Comparison of ENCODE assay signal across 32 cellular contexts in the genomic region with DNA sequence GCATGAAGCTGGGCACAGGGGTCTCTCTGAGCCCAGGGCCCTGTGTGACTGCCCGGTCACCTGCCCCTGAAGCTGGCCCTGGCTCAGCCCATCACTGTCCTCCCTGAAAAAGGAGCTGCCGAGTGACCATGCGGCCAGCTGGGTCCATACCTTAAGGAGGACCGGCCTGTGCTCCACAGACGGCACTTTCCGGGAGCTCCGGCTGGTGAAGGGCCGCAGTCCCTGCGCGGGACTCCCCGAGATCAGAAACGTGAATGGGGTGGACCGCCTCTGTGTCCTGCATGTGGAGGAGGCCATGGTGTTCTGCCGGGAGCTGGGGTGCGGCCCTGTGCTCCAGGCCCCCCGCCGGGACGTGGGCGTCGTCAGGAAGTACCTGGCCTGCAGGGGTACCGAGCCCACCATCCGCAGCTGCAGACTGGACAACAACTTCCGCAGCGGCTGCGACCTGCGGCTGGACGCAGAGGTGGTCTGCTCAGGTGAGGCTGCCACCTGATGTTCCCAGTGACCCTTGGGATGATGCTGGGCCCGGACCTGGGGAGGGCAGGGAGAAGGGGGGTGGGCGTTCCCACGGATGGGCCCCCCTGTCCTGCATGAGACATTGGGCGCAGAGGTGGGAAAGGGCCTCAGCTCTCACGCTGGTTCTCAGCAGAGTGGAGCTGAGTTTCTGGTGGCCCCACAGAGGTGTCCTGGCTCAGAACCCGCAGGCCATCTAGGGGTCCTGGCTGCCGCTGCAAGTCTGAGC. TPM values are rescaled to one million over a fixed set of nuclear protein-coding genes. Genes with fewer than 3 reads are reported as not detected.
DNase-seq lines count a peak whose midpoint lies in the region; ATAC-seq, FAIRE-seq and TF ChIP-seq lines count a peak whose summit lies in the region.
"Had no signal": no experiment of that assay in that cellular context is flagged by ENCODE, and none has a peak within 500 bp of the region (broad histone marks: within the 10 kb centered on the region; RNA-seq: fewer than 3 reads in every experiment).

No MANE protein-coding gene starts in this region.

- no peak overlapping the region for H3K27ac ChIP-seq in K562 (ENCODE audit: extremely low read depth, low read depth, low read length)
- H3K27ac ChIP-seq in stomach = no peak overlapping the region
- H3K27ac ChIP-seq: esophagus squamous epithelium, foreskin keratinocyte, GM23248, heart right ventricle, parathyroid adenoma, SJCRH30, thyroid gland had no signal

- no peaks in the 10 kb centered on the region for H3K27me3 Mint-ChIP-seq in activated naive CD8-positive, alpha-beta T cell treated with anti-CD3 and anti-CD28 coated beads, Interleukin-2, amount 10 ng/mL, durations not matched to agents 7 days and 5 days
- H3K27me3 Mint-ChIP-seq in activated naive CD8-positive, alpha-beta T cell treated with anti-CD3 and anti-CD28 coated beads for 36 hours = no peaks in the 10 kb centered on the region
- H3K27me3 Mint-ChIP-seq: activated CD8-positive, alpha-beta T cell treated with anti-CD3 and anti-CD28 coated beads for 36 hours; central memory CD8-positive, alpha-beta T cell had no signal

- 24% methylated on average over 29 of the region's 34 CpGs for WGBS in K562 (ENCODE audit: insufficient coverage, low coverage, missing lambda C conversion rate)
- 92% methylated on average over 23 to 34 of the region's 34 CpGs for WGBS in lower leg skin, 2 donors
- 88 to 100% (median 90%) methylated on average over 1 to 34 of the region's 34 CpGs for WGBS in stomach, 5 donors

- H3K9ac ChIP-seq in K562 (ENCODE audit: insufficient read depth in 1 of 2, low read depth in 2 of 2, low read length in 2 of 2) = peak overlapping the region in 1 of 2 experiments; percentile 9; a peak in 1 of 4 replicates
- H3K9ac ChIP-seq: GM23248, parathyroid adenoma had no signal

- peak; percentile 17 for DNase-seq in activated naive CD8-positive, alpha-beta T cell treated with anti-CD3 and anti-CD28 coated beads, Interleukin-2, amount 10 ng/mL, durations not matched to agents 7 days and 5 days
- DNase-seq in activated naive CD8-positive, alpha-beta T cell treated with anti-CD3 and anti-CD28 coated beads for 36 hours = no peak
- no peak for DNase-seq in K562 (ENCODE audit: extremely low read depth in 1 of 4, low spot score in 3 of 4)
- DNase-seq in lower leg skin (ENCODE audit: low spot score in 2 of 2) = peak; percentile 7 to 75
- DNase-seq in stomach = peak; percentile 22
- no peak for DNase-seq in GM12892 (ENCODE audit: insufficient read length)
- DNase-seq in SKM-1 (lab: John Stamatoyannopoulos, UW; ENCODE audit: unreplicated experiment) = no peak
- DNase-seq: activated CD8-positive, alpha-beta T cell treated with anti-CD3 and anti-CD28 coated beads for 36 hours; activated gamma-delta T cell; BE2C; DMS 273 treated with DMSO at 0.1 percent for 48 hours; EL; esophagus squamous epithelium; foreskin keratinocyte; GM23248; heart right ventricle; IMR-90; NCI-H446 treated with DMSO at 0.1 percent for 48 hours; NCI-H774; SJCRH30; stimulated activated CD8-positive, alpha-beta memory T cell treated with anti-CD3 and anti-CD28 coated beads, Interleukin-4, amount 100 ng/mL, for 48 hours; thyroid gland had no signal

- in situ Hi-C loops in K562 (cut with MboI) = no loop called here

- H3K9me3 ChIP-seq in K562 (replicated peaks; ENCODE audit: control insufficient read depth, insufficient read depth, low read depth, low read length) (no peaks in the 10 kb centered on the region), stomach (no peaks in the 10 kb centered on the region)
- H3K9me3 ChIP-seq: BE2C, esophagus squamous epithelium, heart right ventricle, SJCRH30, thyroid gland had no signal

- intact Hi-C loops in K562 (cut with micrococcal nuclease) = no loop called here
- intact Hi-C loops in lower leg skin (cut with DNase I; ENCODE audit: low total_unique reads) = no loop called here
- intact Hi-C loops in stomach (cut with DNase I; ENCODE audit: low total_unique reads) = no loop called here

- H2AFZ ChIP-seq in K562 (ENCODE audit: low read depth, low read length) = no peak overlapping the region
- H2AFZ ChIP-seq: GM23248, parathyroid adenoma had no signal

- no peaks in the 10 kb centered on the region for H3K9me1 ChIP-seq in K562 (ENCODE audit: control insufficient read depth, insufficient read depth, low read length)

- no TSS peak for BruUV-seq in K562 (replicated peaks; lab: Mats Ljungman, UMichigan)

- H3K4me1 ChIP-seq in K562 (replicated peaks in 1 of 2; ENCODE audit: control insufficient read depth in 2 of 2, insufficient read depth in 2 of 2, low read length in 2 of 2) (peaks cover 0 to 37% of the 10 kb centered on the region in 2 experiments; a peak in 2 of 5 replicates), stomach (no peaks in the 10 kb centered on the region)
- H3K4me1 ChIP-seq: BE2C, esophagus squamous epithelium, foreskin keratinocyte, heart right ventricle, parathyroid adenoma, SJCRH30, thyroid gland had no signal

- ATAC-seq in activated naive CD8-positive, alpha-beta T cell treated with anti-CD3 and anti-CD28 coated beads, Interleukin-2, amount 10 ng/mL, durations not matched to agents 7 days and 5 days (ENCODE audit: low read depth) = no peak
- ATAC-seq in K562 = no peak
- ATAC-seq: activated CD8-positive, alpha-beta T cell treated with anti-CD3 and anti-CD28 coated beads for 36 hours; CD8-positive, alpha-beta T cell; foreskin keratinocyte; right cardiac atrium; WTC11 had no signal

- POLR2A ChIA-PET in activated naive CD8-positive, alpha-beta T cell treated with anti-CD3 and anti-CD28 coated beads, Interleukin-2, amount 10 ng/mL, durations not matched to agents 7 days and 5 days (lab: Charles Lee) = no interaction called here
- POLR2A ChIA-PET in K562 (lab: Yijun Ruan, JAX) = interaction anchor here (0.6 to 1.3 kb wide), 4 partner anchors 8 to 404 kb away, joined by 3 to 4 read pairs (median 3); no protein-coding TSS in a partner anchor

- H3K36me3 Mint-ChIP-seq in activated naive CD8-positive, alpha-beta T cell treated with anti-CD3 and anti-CD28 coated beads, Interleukin-2, amount 10 ng/mL, durations not matched to agents 7 days and 5 days = no peaks in the 10 kb centered on the region
- H3K36me3 Mint-ChIP-seq in activated naive CD8-positive, alpha-beta T cell treated with anti-CD3 and anti-CD28 coated beads for 36 hours = no peaks in the 10 kb centered on the region

- H3K4me2 ChIP-seq in K562 (ENCODE audit: insufficient read depth, low read length) = no peak overlapping the region

- H3K4me3 Mint-ChIP-seq in activated naive CD8-positive, alpha-beta T cell treated with anti-CD3 and anti-CD28 coated beads, Interleukin-2, amount 10 ng/mL, durations not matched to agents 7 days and 5 days = no peak overlapping the region
- H3K4me3 Mint-ChIP-seq in activated naive CD8-positive, alpha-beta T cell treated with anti-CD3 and anti-CD28 coated beads for 36 hours = no peak overlapping the region
- H3K4me3 Mint-ChIP-seq: activated CD8-positive, alpha-beta T cell treated with anti-CD3 and anti-CD28 coated beads for 36 hours; CD8-positive, alpha-beta T cell; central memory CD8-positive, alpha-beta T cell; neural crest cell; WTC11 had no signal

- H3K9me3 Mint-ChIP-seq in activated naive CD8-positive, alpha-beta T cell treated with anti-CD3 and anti-CD28 coated beads, Interleukin-2, amount 10 ng/mL, durations not matched to agents 7 days and 5 days = no peaks in the 10 kb centered on the region
- no peaks in the 10 kb centered on the region for H3K9me3 Mint-ChIP-seq in activated naive CD8-positive, alpha-beta T cell treated with anti-CD3 and anti-CD28 coated beads for 36 hours
- H3K9me3 Mint-ChIP-seq: activated CD8-positive, alpha-beta T cell treated with anti-CD3 and anti-CD28 coated beads for 36 hours; CD8-positive, alpha-beta T cell; central memory CD8-positive, alpha-beta T cell had no signal

- no peaks in the 10 kb centered on the region for H3K4me1 Mint-ChIP-seq in activated naive CD8-positive, alpha-beta T cell treated with anti-CD3 and anti-CD28 coated beads, Interleukin-2, amount 10 ng/mL, durations not matched to agents 7 days and 5 days
- no peaks in the 10 kb centered on the region for H3K4me1 Mint-ChIP-seq in activated naive CD8-positive, alpha-beta T cell treated with anti-CD3 and anti-CD28 coated beads for 36 hours
- H3K4me1 Mint-ChIP-seq: central memory CD8-positive, alpha-beta T cell; neural crest cell; WTC11 had no signal

- TF ChIP-seq EP300 in K562 (IDR thresholded peaks at IDR 0.05; ENCODE audit: low read length) (no peak), stomach (IDR thresholded peaks at IDR 0.05) (no peak)

- TF ChIP-seq POLR2A in K562 (conservative IDR thresholded peaks at IDR 0.05) (no peak), lower leg skin (IDR thresholded peaks at IDR 0.05) (no peak), stomach (IDR thresholded peaks at IDR 0.05) (no peak), GM12892 (IDR thresholded peaks at IDR 0.05; ENCODE audit: low read depth, low read length) (no peak)

- H3K79me2 ChIP-seq in K562 (ENCODE audit: control insufficient read depth, insufficient read depth, low read length) = no peaks in the 10 kb centered on the region; the same call in 2 of the 3 replicates
- H3K79me2 ChIP-seq: parathyroid adenoma had no signal

- H4K20me1 ChIP-seq in K562 (replicated peaks; ENCODE audit: control insufficient read depth, insufficient read depth, low read length) = no peaks in the 10 kb centered on the region

- peaks cover 0 to 40% of the 10 kb centered on the region in 2 experiments; a peak in 2 of 5 replicates for H3K27me3 ChIP-seq in K562 (ENCODE audit: control insufficient read depth in 2 of 2, insufficient read depth in 2 of 2, low read length in 2 of 2)
- no peaks in the 10 kb centered on the region for H3K27me3 ChIP-seq in stomach
- H3K27me3 ChIP-seq: BE2C, esophagus squamous epithelium, foreskin keratinocyte, SJCRH30, thyroid gland had no signal

- no peak overlapping the region for H3K4me3 ChIP-seq in K562
- H3K4me3 ChIP-seq in lower leg skin (ENCODE audit: low read depth, poor library complexity, severe bottlenecking) = no peak overlapping the region
- no peak overlapping the region for H3K4me3 ChIP-seq in stomach
- H3K4me3 ChIP-seq: esophagus squamous epithelium, GM23248, heart right ventricle, SJCRH30, thyroid gland had no signal

- H3K27ac Mint-ChIP-seq in activated naive CD8-positive, alpha-beta T cell treated with anti-CD3 and anti-CD28 coated beads, Interleukin-2, amount 10 ng/mL, durations not matched to agents 7 days and 5 days = no peak overlapping the region
- no peak overlapping the region for H3K27ac Mint-ChIP-seq in activated naive CD8-positive, alpha-beta T cell treated with anti-CD3 and anti-CD28 coated beads for 36 hours
- H3K27ac Mint-ChIP-seq: activated CD8-positive, alpha-beta T cell treated with anti-CD3 and anti-CD28 coated beads for 36 hours; CD8-positive, alpha-beta T cell; WTC11 had no signal

- TF ChIP-seq CTCF in K562 (IDR thresholded peaks at IDR 0.05 in 2 of 3, conservative IDR thresholded peaks at IDR 0.05 in 1 of 3; ENCODE audit: insufficient read depth in 2 of 3, low read depth in 1 of 3, low read length in 3 of 3) = no peak
- TF ChIP-seq CTCF in lower leg skin (IDR thresholded peaks at IDR 0.05) = no peak
- TF ChIP-seq CTCF in stomach (IDR thresholded peaks at IDR 0.05) = no peak

- H3K36me3 ChIP-seq in K562 (ENCODE audit: control insufficient read depth, insufficient read depth, low read length) (no peaks in the 10 kb centered on the region), stomach (peaks cover 0 to 26% (median 2%) of the 10 kb centered on the region in 4 donors)
- H3K36me3 ChIP-seq: BE2C, heart right ventricle, SJCRH30, thyroid gland had no signal

- FAIRE-seq in K562 (lab: Jason Lieb, UNC) (no peak), GM12892 (lab: Jason Lieb, UNC) (no peak)
- FAIRE-seq: endometrium, GM18507, keratinocyte had no signal

- no peak for TF ChIP-seq RAD21 in K562 (CRISPR knock-in tag; conservative IDR thresholded peaks at IDR 0.05 in 1 of 2, IDR thresholded peaks at IDR 0.05 in 1 of 2)

- CTCF ChIA-PET in K562 (lab: Yijun Ruan, JAX; ENCODE audit: low intra/inter-chr PET ratio) = no interaction called here

RNA-seq across cellular contexts. Expression of gene SCART1, which starts 3.5 kb away (rescaled TPM):
- 1 to 10 TPM; 5.7 to 6.3 TPM for total RNA-seq in activated naive CD8-positive, alpha-beta T cell treated with anti-CD3 and anti-CD28 coated beads, Interleukin-2, amount 10 ng/mL, durations not matched to agents 7 days and 5 days
- under 1 TPM; 0.28 to 0.45 TPM for total RNA-seq in activated naive CD8-positive, alpha-beta T cell treated with anti-CD3 and anti-CD28 coated beads for 36 hours
- 87.0 and 88.3 TPM in 2 replicates for total RNA-seq in K562 (2011; cell fraction: chromatin; rRNA removed; ENCODE audit: low replicate concordance)
- 46.7 and 54.5 TPM in 2 replicates for total RNA-seq in K562 (2011; cell fraction: nucleolus; rRNA removed)
- 44.7 and 52.3 TPM in 2 replicates for total RNA-seq in K562 (2011; cell fraction: nucleoplasm; rRNA removed)
- total RNA-seq in K562 (2014; rRNA removed) (2.8 and 3.2 TPM in 2 replicates), K562 (2014; rRNA removed; fragmentation: Illumina TruSeq; extraction: Trizol) (2.6 and 2.7 TPM in 2 replicates), K562 (2015; rRNA removed; fragmentation: Illumina TruSeq; extraction: Trizol) (4.5 and 4.9 TPM in 2 replicates), K562 (2021) (4.4 and 5.5 TPM in 2 replicates), lower leg skin (1 to 10 TPM in 3 of 4 donors, under 1 TPM in 1; 0.80 to 2.2 (median 1.6) TPM), stomach (1 to 10 TPM in 4 of 5 donors, under 1 TPM in 1; 0.89 to 9.3 (median 8.1) TPM)
- polyA plus RNA-seq in K562 (2011; rRNA removed) (4.5 and 14.0 TPM in 2 replicates), K562 (2014; fragmentation: Illumina TruSeq; extraction: Trizol) (4.7 and 6.5 TPM in 2 replicates), K562 (2014; fragmentation: Nextera tagmentation; extraction: Ambion mirVana) (under 1 TPM; 0.18 to 0.29 TPM), K562 (2014; rRNA removed) (4.2 and 4.9 TPM in 2 replicates), stomach (under 1 TPM in 2 of 3 donors, not detected in 1; 0.43 to 0.44 TPM)
- polyA plus RNA-seq in K562 (2011; cell fraction: cytosol; rRNA removed) = 1.7 and 5.6 TPM in 2 replicates
- polyA plus RNA-seq in K562 (2011; cell fraction: nucleus; rRNA removed) = 42.0 and 78.3 TPM in 2 replicates
- polyA plus RNA-seq in K562 (2012) = 15.1 and 17.5 TPM in 2 replicates
- polyA minus RNA-seq in K562 (2011; rRNA and poly(A)+ RNA removed) = 3.4 and 4.8 TPM in 2 replicates
- 1.5 and 2.5 TPM in 2 replicates for polyA minus RNA-seq in K562 (2011; cell fraction: cytosol; rRNA and poly(A)+ RNA removed)
- polyA minus RNA-seq in K562 (2011; cell fraction: nucleus; rRNA and poly(A)+ RNA removed) = 7.1 and 13.8 TPM in 2 replicates
- 2.1 TPM for polyA plus RNA-seq in GM12892 (2012; ENCODE audit: missing spikeins)

RNA-seq across cellular contexts. Expression of gene SPRN, which starts 32.8 kb away (rescaled TPM):
- total RNA-seq in activated naive CD8-positive, alpha-beta T cell treated with anti-CD3 and anti-CD28 coated beads, Interleukin-2, amount 10 ng/mL, durations not matched to agents 7 days and 5 days = not detected
- not detected for total RNA-seq in activated naive CD8-positive, alpha-beta T cell treated with anti-CD3 and anti-CD28 coated beads for 36 hours
- not detected in 2 replicates for total RNA-seq in K562 (2011; cell fraction: chromatin; rRNA removed; ENCODE audit: low replicate concordance)
- total RNA-seq in K562 (2011; cell fraction: nucleolus; rRNA removed) = not detected in 2 replicates
- total RNA-seq in K562 (2011; cell fraction: nucleoplasm; rRNA removed) = not detected in 2 replicates
- total RNA-seq in K562 (2014; rRNA removed) = not detected in 2 replicates
- not detected in 2 replicates for total RNA-seq in K562 (2014; rRNA removed; fragmentation: Illumina TruSeq; extraction: Trizol)
- not detected in 2 replicates for total RNA-seq in K562 (2015; rRNA removed; fragmentation: Illumina TruSeq; extraction: Trizol)
- total RNA-seq in K562 (2021) = not detected in 2 replicates
- polyA plus RNA-seq in K562 (2011; rRNA removed) = not detected in 2 replicates
- not detected in 2 replicates for polyA plus RNA-seq in K562 (2011; cell fraction: cytosol; rRNA removed)
- polyA plus RNA-seq in K562 (2011; cell fraction: nucleus; rRNA removed) = not detected in 2 replicates
- polyA plus RNA-seq in K562 (2012) = 1.2 and 1.6 TPM in 2 replicates
- polyA plus RNA-seq in K562 (2014; fragmentation: Illumina TruSeq; extraction: Trizol) = not detected in 2 replicates
- polyA plus RNA-seq in K562 (2014; fragmentation: Nextera tagmentation; extraction: Ambion mirVana) = under 1 TPM in 1 of 2 experiments, not detected in 1; 0.04 TPM
- not detected in 2 replicates for polyA plus RNA-seq in K562 (2014; rRNA removed)
- not detected in 2 replicates for polyA minus RNA-seq in K562 (2011; rRNA and poly(A)+ RNA removed)
- not detected in 2 replicates for polyA minus RNA-seq in K562 (2011; cell fraction: cytosol; rRNA and poly(A)+ RNA removed)
- polyA minus RNA-seq in K562 (2011; cell fraction: nucleus; rRNA and poly(A)+ RNA removed) = not detected in 2 replicates
- total RNA-seq in lower leg skin = under 1 TPM in 2 of 4 donors, not detected in 2; 0.13 to 0.19 TPM
- total RNA-seq in stomach = not detected
- polyA plus RNA-seq in stomach = 1 to 10 TPM in 1 of 3 donors, under 1 TPM in 1, not detected in 1; 0.18 to 5.2 TPM
- polyA plus RNA-seq in GM12892 (2012; ENCODE audit: missing spikeins) = 0.72 TPM
- total RNA-seq: activated CD8-positive, alpha-beta T cell treated with anti-CD3 and anti-CD28 coated beads for 36 hours; CD8-positive, alpha-beta T cell; dermis microvascular lymphatic vessel endothelial cell; esophagus squamous epithelium; foreskin keratinocyte; right cardiac atrium; SJCRH30 had no signal
- polyA plus RNA-seq: foreskin keratinocyte had no signal

Comparison
In these comparisons a context has a peak if more than half of its experiments do, and no peak if none do; other contexts are left out.
1. DNase-seq: peak in activated naive CD8-positive, alpha-beta T cell treated with anti-CD3 and anti-CD28 coated beads, Interleukin-2, amount 10 ng/mL, durations not matched to agents 7 days and 5 days (single experiment), lower leg skin (2 of 2) and stomach (single experiment); none in activated naive CD8-positive, alpha-beta T cell treated with anti-CD3 and anti-CD28 coated beads for 36 hours (single experiment), K562 (0 of 4), GM12892 (single experiment) and SKM-1 (single experiment).